18 cellular contexts compared by ENCODE assay signal in genomic region chr17:61431594-61432311, GRCh38. TPM values are rescaled to one million over a fixed set of nuclear protein-coding genes. Genes with fewer than 3 reads are reported as not detected.
A peak's percentile ranks its signal among the peaks of the same experiment; 100 is the strongest.
DNase-seq lines count a peak whose midpoint lies in the region; ATAC-seq and TF ChIP-seq lines count a peak whose summit lies in the region.
"Had no signal": no experiment of that assay in that cellular context is flagged by ENCODE, and none has a peak within 500 bp of the region (broad histone marks: within the 10 kb centered on the region; RNA-seq: fewer than 3 reads in every experiment).

No MANE protein-coding gene starts in this region.

- DNase-seq in HEK293T (ENCODE audit: extremely low spot score) (no peak), amniotic epithelial cell (ENCODE audit: low read depth) (peak; percentile 84), fibroblast of the aortic adventitia (ENCODE audit: low read depth) (peak; percentile 21), T-helper 2 cell (no peak), KG1 (lab: John Stamatoyannopoulos, UW) (no peak)
- no peak for DNase-seq in stimulated activated naive CD4-positive, alpha-beta T cell treated with Interleukin-2 at 50 U/mL for 16 hours (lab: John Stamatoyannopoulos, UW)
- DNase-seq: activated CD4-positive, alpha-beta T cell treated with anti-CD3 and anti-CD28 coated beads for 48 hours; caudate nucleus; CD8-positive, alpha-beta memory T cell; DMS79 treated with DMSO at 0.1 percent for 48 hours; heart left ventricle; Peyer's patch; retina; stimulated activated CD4-positive, alpha-beta T cell treated with anti-CD3 and anti-CD28 coated beads, Interleukin-15, amount 100 ng/mL, for 24 hours; testis had no signal

- no peak for ATAC-seq in HG03159 (IDR thresholded peaks at IDR 0.05; ENCODE audit: unreplicated experiment)
- ATAC-seq: heart left ventricle, SK-N-SH treated with all-trans-retinoic acid at 6 μM for 48 hours had no signal

- peak overlapping the region; percentile 54 for H3K27ac ChIP-seq in C4-2B
- H3K27ac ChIP-seq: heart left ventricle, Peyer's patch, testis had no signal

- TF ChIP-seq CTCF in C4-2B (conservative IDR thresholded peaks at IDR 0.05): no peak
- no peak for TF ChIP-seq CTCF in fibroblast of the aortic adventitia (IDR thresholded peaks at IDR 0.05; ENCODE audit: insufficient read depth, low read length)

- CTCF ChIA-PET in HEK293T (lab: Yijun Ruan, JAX): no interaction called here

- H3K4me3 ChIP-seq in fibroblast of the aortic adventitia (ENCODE audit: low read depth, low read length): no peak overlapping the region
- H3K4me3 ChIP-seq: heart left ventricle, Peyer's patch, testis had no signal

- POLR2A ChIA-PET in HEK293T (lab: Yijun Ruan, JAX): no interaction called here

TF ChIP-seq in HEK293T, 16 proteins besides CTCF, POLR2A, EP300 and RAD21:
- TF ChIP-seq ZNF384 (IDR thresholded peaks at IDR 0.05) (peak; percentile 70; the same call in 1 of the 2 replicates), PKNOX1 (IDR thresholded peaks at IDR 0.05) (no peak)

RNA-seq across cellular contexts. Expression of gene TBX4, which starts 20.5 kb away (rescaled TPM):
- 0.16 TPM in 1 of 2 replicates, not detected in the other for total RNA-seq in fibroblast of the aortic adventitia (ENCODE audit: low replicate concordance)
- total RNA-seq: CD8-positive, alpha-beta memory T cell; Peyer's patch had no signal

RNA-seq across cellular contexts. Expression of gene TBX2, which starts 32.1 kb away (rescaled TPM):
- total RNA-seq in fibroblast of the aortic adventitia (ENCODE audit: low replicate concordance): 4.1 and 20.8 TPM in 2 replicates

Comparison
In these comparisons a context has a peak if more than half of its experiments do, and no peak if none do; other contexts are left out.
1. DNase-seq: peak in amniotic epithelial cell (single experiment) and fibroblast of the aortic adventitia (single experiment); none in HEK293T (single experiment), stimulated activated naive CD4-positive, alpha-beta T cell treated with Interleukin-2 at 50 U/mL for 16 hours (single experiment), T-helper 2 cell (0 of 5) and KG1 (single experiment).